In genomic region chr15:30990451-30991300, GRCh38 we compare ENCODE assay signal across 9 cellular contexts. TPM values are rescaled to one million over a fixed set of nuclear protein-coding genes. Genes with fewer than 3 reads are reported as not detected.
DNase-seq lines count a peak whose midpoint lies in the region; ATAC-seq and FAIRE-seq lines count a peak whose summit lies in the region.
"Had no signal": no experiment of that assay in that cellular context is flagged by ENCODE, and none has a peak within 500 bp of the region (broad histone marks: within the 10 kb centered on the region; RNA-seq: fewer than 3 reads in every experiment).

No MANE protein-coding gene starts in this region.

- peaks cover 8% of the 10 kb centered on the region for H3K4me1 ChIP-seq in rectal smooth muscle tissue (ENCODE audit: control insufficient read depth, insufficient read depth, low read length)

- H3K27ac ChIP-seq in rectal smooth muscle tissue (ENCODE audit: low read depth, low read length) = peak overlapping the region; percentile 88

- ATAC-seq in activated CD8-positive, alpha-beta T cell treated with anti-CD3 and anti-CD28 coated beads, Interleukin-2, amount 10 ng/mL, durations not matched to agents 7 days and 5 days = no peak

- no peak for DNase-seq in GM18507 (ENCODE audit: extremely low spot score, insufficient read length, low read depth)
- peak; percentile 6 for DNase-seq in HS-5 (ENCODE audit: low read depth)
- no peak for DNase-seq in activated CD8-positive, alpha-beta T cell treated with anti-CD3 and anti-CD28 coated beads, Interleukin-2, amount 10 ng/mL, durations not matched to agents 7 days and 5 days
- peak; percentile 74 for DNase-seq in cardiac septum (ENCODE audit: low spot score)
- no peak for DNase-seq in NCI-H345 treated with DMSO at 0.1 percent for 48 hours (lab: John Stamatoyannopoulos, UW; ENCODE audit: unreplicated experiment)
- no peak for DNase-seq in NCI-H1930 (lab: John Stamatoyannopoulos, UW)
- DNase-seq in central memory CD4-positive, alpha-beta T cell = no peak

- peak overlapping the region; percentile 94 for H3K4me3 Mint-ChIP-seq in activated CD8-positive, alpha-beta T cell treated with anti-CD3 and anti-CD28 coated beads, Interleukin-2, amount 10 ng/mL, durations not matched to agents 7 days and 5 days

- H3K36me3 ChIP-seq in rectal smooth muscle tissue (ENCODE audit: control insufficient read depth, insufficient read depth, low read length) = peaks cover 3% of the 10 kb centered on the region

- H3K4me1 Mint-ChIP-seq in activated CD8-positive, alpha-beta T cell treated with anti-CD3 and anti-CD28 coated beads, Interleukin-2, amount 10 ng/mL, durations not matched to agents 7 days and 5 days (ENCODE audit: low read depth) = peaks cover 25% of the 10 kb centered on the region

- FAIRE-seq in GM18507 (lab: Jason Lieb, UNC) = peak; percentile 76
- FAIRE-seq: colon had no signal

- peak overlapping the region; percentile 88 for H3K9ac ChIP-seq in rectal smooth muscle tissue (ENCODE audit: low read length)

- H3K27me3 Mint-ChIP-seq in activated CD8-positive, alpha-beta T cell treated with anti-CD3 and anti-CD28 coated beads, Interleukin-2, amount 10 ng/mL, durations not matched to agents 7 days and 5 days (ENCODE audit: low read depth) = peaks cover 6% of the 10 kb centered on the region

- H3K27ac Mint-ChIP-seq in activated CD8-positive, alpha-beta T cell treated with anti-CD3 and anti-CD28 coated beads, Interleukin-2, amount 10 ng/mL, durations not matched to agents 7 days and 5 days = peak overlapping the region; percentile 91

- CTCF ChIA-PET in activated CD8-positive, alpha-beta T cell treated with anti-CD3 and anti-CD28 coated beads, Interleukin-2, amount 10 ng/mL, durations not matched to agents 7 days and 5 days (lab: Charles Lee) = interaction anchor here (0.8 to 1.8 kb wide), 3 partner anchors 13 to 23 kb away, joined by 3 to 6 read pairs (median 3); no protein-coding TSS in a partner anchor

- H3K36me3 Mint-ChIP-seq in activated CD8-positive, alpha-beta T cell treated with anti-CD3 and anti-CD28 coated beads, Interleukin-2, amount 10 ng/mL, durations not matched to agents 7 days and 5 days (ENCODE audit: low read depth) = peaks cover 18% of the 10 kb centered on the region

- H3K9me3 Mint-ChIP-seq in activated CD8-positive, alpha-beta T cell treated with anti-CD3 and anti-CD28 coated beads, Interleukin-2, amount 10 ng/mL, durations not matched to agents 7 days and 5 days (ENCODE audit: insufficient read depth) = no peaks in the 10 kb centered on the region

- intact Hi-C loops in cardiac septum (cut with DNase I) = loop anchor here (1.0 to 10.0 kb wide), 4 partner anchors 68 to 404 kb away; partner anchors contain the start of genes FAN1 and KLF13

- H3K27me3 ChIP-seq in rectal smooth muscle tissue (ENCODE audit: control insufficient read depth, insufficient read depth, low read length) = no peaks in the 10 kb centered on the region

- POLR2A ChIA-PET in activated CD8-positive, alpha-beta T cell treated with anti-CD3 and anti-CD28 coated beads, Interleukin-2, amount 10 ng/mL, durations not matched to agents 7 days and 5 days (lab: Charles Lee) = interaction anchor here (0.9 to 2.0 kb wide), 7 partner anchors 11 to 163 kb away, joined by 3 to 10 read pairs (median 5); no protein-coding TSS in a partner anchor

- H3K4me3 ChIP-seq in rectal smooth muscle tissue (ENCODE audit: low read length) = peak overlapping the region; percentile 91

RNA-seq across cellular contexts. Expression of gene MTMR10, which starts 0.8 kb away (rescaled TPM):
- total RNA-seq in activated CD8-positive, alpha-beta T cell treated with anti-CD3 and anti-CD28 coated beads, Interleukin-2, amount 10 ng/mL, durations not matched to agents 7 days and 5 days = 10 to 100 TPM; 21.9 to 22.3 TPM
- 27.5 TPM for total RNA-seq in cardiac septum

Comparison
In these comparisons a context has a peak if more than half of its experiments do, and no peak if none do; other contexts are left out.
1. DNase-seq: peak in HS-5 (single experiment) and cardiac septum (single experiment); none in GM18507 (single experiment), activated CD8-positive, alpha-beta T cell treated with anti-CD3 and anti-CD28 coated beads, Interleukin-2, amount 10 ng/mL, durations not matched to agents 7 days and 5 days (single experiment), NCI-H345 treated with DMSO at 0.1 percent for 48 hours (single experiment), NCI-H1930 (0 of 2) and central memory CD4-positive, alpha-beta T cell (single experiment).